ENCODE assay signal across 2 cellular contexts in genomic region chr2:218963597-218963996, GRCh38.
TF ChIP-seq lines count a peak whose summit lies in the region.

No MANE protein-coding gene starts in this region.

TF ChIP-seq in SK-N-SH, 30 proteins besides CTCF, POLR2A, EP300 and RAD21 (continued from another document):
- TF ChIP-seq REST (IDR thresholded peaks at IDR 0.05; ENCODE audit: low read depth, low read length) (no peak; the same call in 1 of the 2 replicates), RCOR1 (IDR thresholded peaks at IDR 0.05; ENCODE audit: low read length) (no peak), YY1 (IDR thresholded peaks at IDR 0.05; ENCODE audit: low read depth) (no peak), POLR2AphosphoS5 (IDR thresholded peaks at IDR 0.05; ENCODE audit: low read depth, low read length) (no peak), TCF12 (IDR thresholded peaks at IDR 0.05) (no peak), GATA2 (CRISPR knock-in tag; IDR thresholded peaks at IDR 0.05) (no peak), SMC3 (IDR thresholded peaks at IDR 0.05; ENCODE audit: low read depth, low read length) (no peak), GABPA (IDR thresholded peaks at IDR 0.05; ENCODE audit: low read depth) (no peak), IRF3 (IDR thresholded peaks at IDR 0.05; ENCODE audit: low read depth, low read length) (no peak)

TF ChIP-seq in SK-N-SH treated with all-trans-retinoic acid at 6 μM for 48 hours, 23 proteins besides CTCF, POLR2A, EP300 and RAD21 (continued from another document):
- no peak for TF ChIP-seq CREB5 (CRISPR knock-in tag; IDR thresholded peaks at IDR 0.05; ENCODE audit: low read depth)
- no peak for TF ChIP-seq ZC3H10 (CRISPR knock-in tag; IDR thresholded peaks at IDR 0.05)
- no peak for TF ChIP-seq TCF4 (CRISPR knock-in tag; IDR thresholded peaks at IDR 0.05; ENCODE audit: borderline replicate concordance)
- no peak for TF ChIP-seq ZFP3 (CRISPR knock-in tag; IDR thresholded peaks at IDR 0.05)
- no peak for TF ChIP-seq PATZ1 (CRISPR knock-in tag; IDR thresholded peaks at IDR 0.05; ENCODE audit: borderline replicate concordance)
- TF ChIP-seq GLIS3 (CRISPR knock-in tag; IDR thresholded peaks at IDR 0.05), result no peak
- no peak for TF ChIP-seq BACH2 (CRISPR knock-in tag; IDR thresholded peaks at IDR 0.05; ENCODE audit: borderline replicate concordance)
TF ChIP-seq in SK-N-SH treated with all-trans-retinoic acid at 6 μM for 48 hours: peak in this region for 0.
